Comparison of ENCODE assay signal across 7 cellular contexts in the genomic region with DNA sequence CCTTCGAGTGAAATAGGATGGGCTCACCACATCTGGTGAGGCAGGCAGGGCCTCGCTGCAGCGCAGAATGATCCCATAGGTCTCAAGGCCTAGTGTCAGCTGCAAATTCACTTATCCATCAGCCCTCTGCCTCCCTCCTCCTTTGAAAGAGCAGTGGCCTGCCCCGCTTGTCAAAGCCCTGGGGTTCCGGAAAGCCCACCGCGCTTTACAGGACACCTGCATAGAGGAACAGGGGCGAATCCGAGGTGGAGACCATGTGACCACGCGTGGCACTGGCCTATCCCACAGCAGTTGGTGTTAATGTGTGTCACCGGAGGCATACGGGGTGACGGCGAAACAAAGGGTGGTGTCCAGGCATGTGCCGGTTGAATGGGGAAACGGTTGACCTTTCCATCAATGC.
DNase-seq lines count a peak whose midpoint lies in the region; ATAC-seq, FAIRE-seq and TF ChIP-seq lines count a peak whose summit lies in the region.
"Not testable (repeated sequence)": the region's sequence is repeated elsewhere in the genome, so short reads cannot be mapped to it uniquely, and the experiment has no call there.

No MANE protein-coding gene starts in this region.

- not testable (repeated sequence) for TF ChIP-seq POLR2A in endothelial cell of umbilical vein (IDR thresholded peaks at IDR 0.05; ENCODE audit: low read depth, low read length); right lobe of liver (IDR thresholded peaks at IDR 0.05)

- CTCF ChIA-PET in endothelial cell of umbilical vein (lab: Charles Lee): not testable (repeated sequence)

- not testable (repeated sequence) for H3K9me3 Mint-ChIP-seq in activated naive CD8-positive, alpha-beta T cell treated with anti-CD3 and anti-CD28 coated beads, Interleukin-2, amount 50 U/mL, for 24 hours
- peaks cover 22 to 29% of the 10 kb centered on the region in 2 donors for H3K9me3 Mint-ChIP-seq in stimulated activated naive B cell treated with anti-CD40 and anti-IgM and Interleukin-4, amounts not matched to agents 10 μg/mL and 1 μg/mL and 100 μg/mL, for 72 hours

- H3K27me3 Mint-ChIP-seq in activated naive CD8-positive, alpha-beta T cell treated with anti-CD3 and anti-CD28 coated beads, Interleukin-2, amount 50 U/mL, for 24 hours; stimulated activated naive B cell treated with anti-CD40 and anti-IgM and Interleukin-4, amounts not matched to agents 10 μg/mL and 1 μg/mL and 100 μg/mL, for 72 hours: not testable (repeated sequence)

- ATAC-seq in activated naive CD8-positive, alpha-beta T cell treated with anti-CD3 and anti-CD28 coated beads, Interleukin-2, amount 50 U/mL, for 24 hours: peak; percentile 46
- peak in 1 of 4 donors; percentile 57 for ATAC-seq in right lobe of liver
- ATAC-seq in stimulated activated naive B cell treated with anti-CD40 and anti-IgM and Interleukin-4, amounts not matched to agents 10 μg/mL and 1 μg/mL and 100 μg/mL, for 72 hours (replicated peaks): not testable (repeated sequence)

- not testable (repeated sequence) for H3K4me1 Mint-ChIP-seq in activated naive CD8-positive, alpha-beta T cell treated with anti-CD3 and anti-CD28 coated beads, Interleukin-2, amount 50 U/mL, for 24 hours; stimulated activated naive B cell treated with anti-CD40 and anti-IgM and Interleukin-4, amounts not matched to agents 10 μg/mL and 1 μg/mL and 100 μg/mL, for 72 hours

- dilution Hi-C loops in endothelial cell of umbilical vein (cut with MboI; ENCODE audit: extremely low pct_ligation_motif_present, low sequenced_read_pairs): not testable (repeated sequence)

- H3K9ac ChIP-seq in endothelial cell of umbilical vein (replicated peaks; ENCODE audit: extremely low read depth, insufficient read depth, low read length): not testable (repeated sequence)

- POLR2A ChIA-PET in endothelial cell of umbilical vein (lab: Charles Lee): not testable (repeated sequence)

- not testable (repeated sequence) for H3K27ac Mint-ChIP-seq in activated naive CD8-positive, alpha-beta T cell treated with anti-CD3 and anti-CD28 coated beads, Interleukin-2, amount 50 U/mL, for 24 hours; stimulated activated naive B cell treated with anti-CD40 and anti-IgM and Interleukin-4, amounts not matched to agents 10 μg/mL and 1 μg/mL and 100 μg/mL, for 72 hours

- not testable (repeated sequence) for H3K36me3 ChIP-seq in endothelial cell of umbilical vein (ENCODE audit: control insufficient read depth in 2 of 2, extremely low read depth in 1 of 2, insufficient read depth in 2 of 2, low read length in 2 of 2); right lobe of liver

- DNase-seq in ELR (ENCODE audit: low read depth) (peak; percentile 3), endothelial cell of umbilical vein (ENCODE audit: low read depth, low spot score) (peak; percentile 15), right lobe of liver (peak in 2 of 3 donors; percentile 65 to 66), posterior vena cava (ENCODE audit: low spot score) (peak; percentile 88)
- DNase-seq in activated CD4-positive, alpha-beta T cell treated with anti-CD3 and anti-CD28 coated beads, Interleukin-2, amount 50 U/mL, for 4 hours: peak; percentile 8 to 15
- DNase-seq in activated naive CD8-positive, alpha-beta T cell treated with anti-CD3 and anti-CD28 coated beads, Interleukin-2, amount 50 U/mL, for 24 hours: peak; percentile 9
- peak; percentile 9 for DNase-seq in stimulated activated naive B cell treated with anti-CD40 and anti-IgM and Interleukin-4, amounts not matched to agents 10 μg/mL and 1 μg/mL and 100 μg/mL, for 72 hours

- intact Hi-C loops in endothelial cell of umbilical vein (cut with micrococcal nuclease); right lobe of liver (cut with DNase I); posterior vena cava (cut with DNase I): not testable (repeated sequence)

- not testable (repeated sequence) for TF ChIP-seq CTCF in endothelial cell of umbilical vein (IDR thresholded peaks at IDR 0.05; ENCODE audit: extremely low read depth in 1 of 2, insufficient read depth in 1 of 2, low read depth in 1 of 2, low read length in 2 of 2); right lobe of liver (IDR thresholded peaks at IDR 0.05)

- not testable (repeated sequence) for H3K79me2 ChIP-seq in endothelial cell of umbilical vein (ENCODE audit: control insufficient read depth, insufficient read depth, low read length)

- not testable (repeated sequence) for H2AFZ ChIP-seq in endothelial cell of umbilical vein (ENCODE audit: low read depth, low read length)

- not testable (repeated sequence) for H3K9me1 ChIP-seq in endothelial cell of umbilical vein (replicated peaks; ENCODE audit: control insufficient read depth, extremely low read depth, insufficient read depth, low read length)

- not testable (repeated sequence) for H3K4me1 ChIP-seq in endothelial cell of umbilical vein (ENCODE audit: control insufficient read depth, extremely low read depth, insufficient read depth, low read length); right lobe of liver

- H4K20me1 ChIP-seq in endothelial cell of umbilical vein (replicated peaks; ENCODE audit: control insufficient read depth, extremely low read depth, insufficient read depth, low read length): not testable (repeated sequence)

- not testable (repeated sequence) for H3K27me3 ChIP-seq in endothelial cell of umbilical vein (ENCODE audit: control insufficient read depth in 2 of 2, insufficient read depth in 2 of 2, low read length in 2 of 2); right lobe of liver

- not testable (repeated sequence) for H3K36me3 Mint-ChIP-seq in activated naive CD8-positive, alpha-beta T cell treated with anti-CD3 and anti-CD28 coated beads, Interleukin-2, amount 50 U/mL, for 24 hours (ENCODE audit: low read depth)
- H3K36me3 Mint-ChIP-seq in stimulated activated naive B cell treated with anti-CD40 and anti-IgM and Interleukin-4, amounts not matched to agents 10 μg/mL and 1 μg/mL and 100 μg/mL, for 72 hours: peaks cover 5 to 13% of the 10 kb centered on the region in 2 donors

- BruUV-seq in endothelial cell of umbilical vein (replicated peaks; lab: Mats Ljungman, UMichigan): not testable (repeated sequence)

- not testable (repeated sequence) for H3K27ac ChIP-seq in endothelial cell of umbilical vein (ENCODE audit: insufficient read depth, low read depth, low read length); right lobe of liver

- not testable (repeated sequence) for H3K4me3 Mint-ChIP-seq in activated naive CD8-positive, alpha-beta T cell treated with anti-CD3 and anti-CD28 coated beads, Interleukin-2, amount 50 U/mL, for 24 hours; stimulated activated naive B cell treated with anti-CD40 and anti-IgM and Interleukin-4, amounts not matched to agents 10 μg/mL and 1 μg/mL and 100 μg/mL, for 72 hours

- WGBS in right lobe of liver (ENCODE audit: insufficient coverage, low coverage, low lambda C conversion rate, missing lambda C conversion rate): 74% methylated on average over 12 of the region's 17 CpGs

- FAIRE-seq in endothelial cell of umbilical vein (lab: Jason Lieb, UNC): not testable (repeated sequence)

- not testable (repeated sequence) for H3K9me3 ChIP-seq in endothelial cell of umbilical vein (replicated peaks; ENCODE audit: control insufficient read depth, insufficient read depth, low read length); right lobe of liver

- H3K4me2 ChIP-seq in endothelial cell of umbilical vein (ENCODE audit: insufficient read depth, low read length): not testable (repeated sequence)

- not testable (repeated sequence) for H3K4me3 ChIP-seq in endothelial cell of umbilical vein (replicated peaks in 1 of 3; ENCODE audit: insufficient read depth in 1 of 3, low read depth in 1 of 3, low read length in 3 of 3); right lobe of liver

Comparison
In these comparisons a context has a peak if more than half of its experiments do, and no peak if none do; other contexts are left out.
1. DNase-seq: peak in every context shown above with its lines; median percentile 88 in posterior vena cava; 66 in right lobe of liver; 15 in endothelial cell of umbilical vein; 12 in activated CD4-positive, alpha-beta T cell treated with anti-CD3 and anti-CD28 coated beads, Interleukin-2, amount 50 U/mL, for 4 hours; 9 in activated naive CD8-positive, alpha-beta T cell treated with anti-CD3 and anti-CD28 coated beads, Interleukin-2, amount 50 U/mL, for 24 hours; 9 in stimulated activated naive B cell treated with anti-CD40 and anti-IgM and Interleukin-4, amounts not matched to agents 10 μg/mL and 1 μg/mL and 100 μg/mL, for 72 hours; 3 in ELR.